ENCODE assay signal across 13 cellular contexts in the genomic region with DNA sequence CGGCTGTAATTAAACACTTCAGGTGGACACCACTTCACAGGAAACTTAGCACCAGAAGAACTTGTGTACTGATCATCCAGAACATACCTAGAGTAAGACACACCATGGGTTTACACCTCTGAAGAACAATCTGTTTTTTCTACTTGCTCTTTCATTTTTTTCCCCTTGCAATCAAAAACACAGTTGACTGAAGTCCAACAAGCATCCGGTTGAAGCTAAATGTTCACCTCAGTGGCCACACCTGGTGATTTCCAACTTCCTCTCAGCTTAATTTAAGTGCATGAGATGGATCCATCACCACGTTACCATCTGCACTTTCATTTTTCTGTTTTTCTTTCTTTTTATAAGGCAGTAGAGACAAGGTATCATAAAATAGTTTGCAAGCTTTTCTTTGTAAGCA. TPM values are rescaled to one million over a fixed set of nuclear protein-coding genes. Genes with fewer than 3 reads are reported as not detected.
DNase-seq lines count a peak whose midpoint lies in the region; ATAC-seq and TF ChIP-seq lines count a peak whose summit lies in the region.
"Had no signal": no experiment of that assay in that cellular context is flagged by ENCODE, and none has a peak within 500 bp of the region (broad histone marks: within the 10 kb centered on the region; RNA-seq: fewer than 3 reads in every experiment).

No MANE protein-coding gene starts in this region.

- H3K27me3 ChIP-seq in DOHH2 (ENCODE audit: control insufficient read depth, low read length) = no peaks in the 10 kb centered on the region
- no peaks in the 10 kb centered on the region for H3K27me3 ChIP-seq in upper lobe of left lung

- H3K27me3 Mint-ChIP-seq in T-helper 2 cell treated with Interferon-gamma antibody and Interleukin-4, amounts not matched to agents 5 μg/mL and 100 μg/mL, for 36 hours (ENCODE audit: low read depth) = no peaks in the 10 kb centered on the region

- H3K79me2 ChIP-seq in DOHH2 (ENCODE audit: control insufficient read depth, low read length) = no peaks in the 10 kb centered on the region

- TF ChIP-seq EP300 in upper lobe of left lung (IDR thresholded peaks at IDR 0.05) = no peak

- TF ChIP-seq CTCF in DOHH2 (IDR thresholded peaks at IDR 0.05; ENCODE audit: low read depth, low read length, poor library complexity, severe bottlenecking) = no peak
- TF ChIP-seq CTCF in upper lobe of left lung (IDR thresholded peaks at IDR 0.05) = no peak

- ATAC-seq in GM19043 (IDR thresholded peaks at IDR 0.05; ENCODE audit: low read depth, unreplicated experiment) (peak; percentile 85), HG02973 (IDR thresholded peaks at IDR 0.05; ENCODE audit: unreplicated experiment) (peak; percentile 75), upper lobe of left lung (ENCODE audit: low FRiP score in 2 of 2) (no peak)
- ATAC-seq: HepG2 had no signal

- 78 to 81% methylated on average over 3 of the region's 3 CpGs for WGBS in upper lobe of left lung, 2 donors

- H4K20me1 ChIP-seq in DOHH2 (ENCODE audit: control insufficient read depth, insufficient read depth, low read depth, low read length) = 0 out of 2 replicates have a peak, but pooled peaks cover 3% of the 10 kb centered on the region

- H3K9me3 ChIP-seq in DOHH2 (ENCODE audit: control insufficient read depth, insufficient read depth, low read length) (no peaks in the 10 kb centered on the region), upper lobe of left lung (no peaks in the 10 kb centered on the region)
- H3K9me3 ChIP-seq: SK-N-SH had no signal

- no peaks in the 10 kb centered on the region for H3K9me2 ChIP-seq in DOHH2 (replicated peaks; ENCODE audit: control insufficient read depth, low read length)
- H3K9me2 ChIP-seq: SK-N-SH had no signal

- H3K4me3 ChIP-seq in DOHH2 (ENCODE audit: low read length) (no peak overlapping the region), upper lobe of left lung (no peak overlapping the region)
- H3K4me3 ChIP-seq: skin epidermis had no signal

- no peak for DNase-seq in T-helper 2 cell treated with Interferon-gamma antibody and Interleukin-4, amounts not matched to agents 5 μg/mL and 100 μg/mL, for 36 hours (ENCODE audit: low spot score)
- no peak for DNase-seq in NCI-H2196 treated with DMSO at 0.1 percent for 48 hours (lab: John Stamatoyannopoulos, UW; ENCODE audit: unreplicated experiment)
- DNase-seq in NCI-H510A (lab: John Stamatoyannopoulos, UW) = no peak
- DNase-seq in dedifferentiated amniotic fluid mesenchymal stem cell (ENCODE audit: extremely low spot score) = no peak
- DNase-seq in upper lobe of left lung = no peak
- DNase-seq: DND-41, SK-N-SH had no signal

- no peaks in the 10 kb centered on the region for H3F3A ChIP-seq in DOHH2 (ENCODE audit: control insufficient read depth, insufficient read depth)

- peak overlapping the region; percentile 35 for H3K4me2 ChIP-seq in DOHH2 (ENCODE audit: low read length)
- H3K4me2 ChIP-seq: SK-N-SH had no signal

- H3K9me3 Mint-ChIP-seq in T-helper 2 cell treated with Interferon-gamma antibody and Interleukin-4, amounts not matched to agents 5 μg/mL and 100 μg/mL, for 36 hours = no peaks in the 10 kb centered on the region
- H3K9me3 Mint-ChIP-seq: brain had no signal

- peaks cover 53% of the 10 kb centered on the region for H3K4me1 Mint-ChIP-seq in T-helper 2 cell treated with Interferon-gamma antibody and Interleukin-4, amounts not matched to agents 5 μg/mL and 100 μg/mL, for 36 hours (ENCODE audit: low read depth)

- peaks cover 14% of the 10 kb centered on the region for H3K36me3 Mint-ChIP-seq in T-helper 2 cell treated with Interferon-gamma antibody and Interleukin-4, amounts not matched to agents 5 μg/mL and 100 μg/mL, for 36 hours (ENCODE audit: low read depth)
- H3K36me3 Mint-ChIP-seq: brain had no signal

- H3K27ac Mint-ChIP-seq in T-helper 2 cell treated with Interferon-gamma antibody and Interleukin-4, amounts not matched to agents 5 μg/mL and 100 μg/mL, for 36 hours = peak overlapping the region; percentile 85
- H3K27ac Mint-ChIP-seq: brain had no signal

- H3K27ac ChIP-seq in DOHH2 (ENCODE audit: low read depth, low read length) (peak overlapping the region; percentile 37), upper lobe of left lung (no peak overlapping the region)

- no peak for TF ChIP-seq POLR2A in upper lobe of left lung (IDR thresholded peaks at IDR 0.05)

- peak overlapping the region; percentile 70 for H3K4me3 Mint-ChIP-seq in T-helper 2 cell treated with Interferon-gamma antibody and Interleukin-4, amounts not matched to agents 5 μg/mL and 100 μg/mL, for 36 hours
- H3K4me3 Mint-ChIP-seq: brain had no signal

- H3K36me3 ChIP-seq in DOHH2 (ENCODE audit: control insufficient read depth, low read length) (peaks cover 55% of the 10 kb centered on the region), upper lobe of left lung (peaks cover 0 to 21% (median 2%) of the 10 kb centered on the region in 4 donors)

- H3K4me1 ChIP-seq in DOHH2 (ENCODE audit: control insufficient read depth, low read length) (peaks cover 26% of the 10 kb centered on the region), upper lobe of left lung (peaks cover 0 to 16% (median 0%) of the 10 kb centered on the region in 4 donors)

RNA-seq across cellular contexts. Expression of a gene that starts 4.9 kb away (rescaled TPM):
- 10 to 100 TPM in 2 of 6 donors, 1 to 10 TPM in 4; 4.0 to 16.8 (median 6.2) TPM for total RNA-seq in upper lobe of left lung
- total RNA-seq: HepG2 had no signal

Comparison
In these comparisons a context has a peak if more than half of its experiments do, and no peak if none do; other contexts are left out.
1. ATAC-seq: peak in GM19043 (single experiment) and HG02973 (single experiment); none in upper lobe of left lung (0 of 2).